Comparison of ENCODE assay signal across 9 cellular contexts in genomic region chr3:188400494-188401243, GRCh38.
DNase-seq lines count a peak whose midpoint lies in the region; ATAC-seq and TF ChIP-seq lines count a peak whose summit lies in the region.
"Had no signal": no experiment of that assay in that cellular context is flagged by ENCODE, and none has a peak within 500 bp of the region (broad histone marks: within the 10 kb centered on the region; RNA-seq: fewer than 3 reads in every experiment).

No MANE protein-coding gene starts in this region.

- H3K4me3 Mint-ChIP-seq in activated naive CD8-positive, alpha-beta T cell, result no peak overlapping the region
- H3K4me3 Mint-ChIP-seq in glutamatergic neuron (ENCODE audit: unreplicated experiment), result no peak overlapping the region

- no peaks in the 10 kb centered on the region for H3K9me3 Mint-ChIP-seq in activated naive CD8-positive, alpha-beta T cell (ENCODE audit: low read depth)
- H3K9me3 Mint-ChIP-seq in glutamatergic neuron (ENCODE audit: unreplicated experiment), result no peaks in the 10 kb centered on the region

- CTCF ChIA-PET in GM10248 (lab: Yijun Ruan, JAX), result interaction anchor here (0.8 to 2.2 kb wide), 6 partner anchors 9 to 660 kb away, joined by 3 to 12 read pairs (median 4); no protein-coding TSS in a partner anchor

- H3K27ac Mint-ChIP-seq in activated naive CD8-positive, alpha-beta T cell, result peak overlapping the region; percentile 77
- no peak overlapping the region for H3K27ac Mint-ChIP-seq in glutamatergic neuron (ENCODE audit: unreplicated experiment)

- no peak for TF ChIP-seq CTCF in GM10248 (IDR thresholded peaks at IDR 0.05; ENCODE audit: control extremely low read depth, extremely low read depth, low read depth, missing control alignments)
- TF ChIP-seq CTCF in glutamatergic neuron (IDR thresholded peaks at IDR 0.05; ENCODE audit: partially characterized antibody, unreplicated experiment), result no peak

- DNase-seq in GM10248 (ENCODE audit: extremely low spot score) (peak; percentile 52), NCI-H1694 (lab: John Stamatoyannopoulos, UW) (no peak), Right ventricle myocardium inferior (ENCODE audit: missing footprints) (no peak), glutamatergic neuron (no peak), cerebellar nuclear complex (lab: John Stamatoyannopoulos, UW) (no peak)

- POLR2A ChIA-PET in GM10248 (lab: Yijun Ruan, JAX), result no interaction called here

- H3K36me3 Mint-ChIP-seq in activated naive CD8-positive, alpha-beta T cell, result peaks cover 10% of the 10 kb centered on the region
- H3K36me3 Mint-ChIP-seq in glutamatergic neuron (ENCODE audit: unreplicated experiment), result no peaks in the 10 kb centered on the region

- ATAC-seq in GM19397 (IDR thresholded peaks at IDR 0.05; ENCODE audit: unreplicated experiment), result peak; percentile 85
- peak; percentile 95 for ATAC-seq in HG03135 (IDR thresholded peaks at IDR 0.05; ENCODE audit: unreplicated experiment)
- ATAC-seq in Right ventricle myocardium inferior, result no peak
- ATAC-seq: Panc1 had no signal

- peaks cover 51% of the 10 kb centered on the region for H3K4me1 Mint-ChIP-seq in activated naive CD8-positive, alpha-beta T cell (ENCODE audit: low read depth)
- no peaks in the 10 kb centered on the region for H3K4me1 Mint-ChIP-seq in glutamatergic neuron (ENCODE audit: low read depth, unreplicated experiment)

- no peaks in the 10 kb centered on the region for H3K27me3 Mint-ChIP-seq in activated naive CD8-positive, alpha-beta T cell
- no peaks in the 10 kb centered on the region for H3K27me3 Mint-ChIP-seq in glutamatergic neuron (ENCODE audit: unreplicated experiment)

- intact Hi-C loops in Right ventricle myocardium inferior (cut with DNase I), result no loop called here
